In the genomic region with DNA sequence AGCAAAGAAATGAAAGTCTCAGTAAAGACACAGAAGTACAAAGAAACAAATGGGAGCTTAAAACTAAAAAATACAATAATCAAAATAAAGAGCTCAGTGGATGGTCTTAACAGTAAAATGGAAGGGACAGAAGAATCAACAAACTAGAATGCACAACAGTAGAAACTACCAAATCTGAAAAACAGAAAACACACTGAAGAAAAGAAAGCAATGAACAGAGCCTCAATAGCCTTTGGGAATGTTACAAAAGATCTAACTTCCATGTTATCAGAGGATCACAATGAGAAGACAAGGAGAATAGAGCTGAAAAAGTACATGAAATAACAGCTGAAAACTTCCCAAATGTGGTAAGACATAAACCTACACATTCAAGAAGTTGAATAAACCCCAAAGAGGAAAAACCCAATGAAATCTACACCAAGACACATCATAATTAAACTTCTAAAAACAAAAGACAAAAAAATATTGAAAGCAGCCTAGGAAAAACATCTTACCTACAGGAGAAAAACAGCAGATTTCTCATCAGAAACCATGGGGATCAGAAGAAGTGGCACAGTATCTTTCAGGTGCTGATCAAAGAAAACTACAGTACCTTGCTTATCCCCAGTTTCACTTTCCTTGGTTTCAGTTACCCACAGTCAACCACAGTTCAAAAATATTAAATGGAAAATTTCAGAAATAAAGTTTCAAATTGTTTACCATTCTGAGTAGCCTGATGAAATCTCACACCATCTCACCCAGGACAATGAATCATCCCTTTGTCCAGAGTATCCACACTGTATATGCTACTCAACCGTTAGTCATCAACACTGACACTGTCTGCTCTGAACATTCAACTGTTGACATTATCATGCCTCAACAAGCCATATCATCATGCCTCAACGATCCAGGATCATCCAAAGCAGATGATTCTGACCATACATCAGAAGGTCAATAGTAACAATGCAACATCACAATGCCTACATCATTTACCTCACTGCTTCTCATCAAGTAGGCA, we compare ENCODE assay signal across 10 cellular contexts. TPM values are rescaled to one million over a fixed set of nuclear protein-coding genes. Genes with fewer than 3 reads are reported as not detected.
DNase-seq lines count a peak whose midpoint lies in the region; ATAC-seq, FAIRE-seq and TF ChIP-seq lines count a peak whose summit lies in the region.
"Had no signal": no experiment of that assay in that cellular context is flagged by ENCODE, and none has a peak within 500 bp of the region (broad histone marks: within the 10 kb centered on the region; RNA-seq: fewer than 3 reads in every experiment).

No MANE protein-coding gene starts in this region.

- TF ChIP-seq POLR2A in sigmoid colon (IDR thresholded peaks at IDR 0.05) = no peak

- intact Hi-C loops in aorta (cut with DNase I) = no loop called here
- intact Hi-C loops in sigmoid colon (cut with DNase I) = no loop called here

- no peak overlapping the region for H3K27ac ChIP-seq in aorta (ENCODE audit: low read depth in 1 of 2, low read length in 2 of 2)
- no peak overlapping the region for H3K27ac ChIP-seq in sigmoid colon
- H3K27ac ChIP-seq: 22Rv1 had no signal

- DNase-seq in NCI-H748 (lab: John Stamatoyannopoulos, UW; ENCODE audit: unreplicated experiment) (peak; percentile 17), NCI-H748 treated with DMSO at 0.1 percent for 48 hours (lab: John Stamatoyannopoulos, UW) (no peak), RCC 7860 (ENCODE audit: low spot score) (peak; percentile 94), renal cortical epithelial cell (ENCODE audit: low read depth) (peak; percentile 93), aorta (no peak), sigmoid colon (no peak)
- no peak for DNase-seq in effector memory CD8-positive, alpha-beta T cell
- DNase-seq: NCI-H2107 had no signal

- no peaks in the 10 kb centered on the region for H3K27me3 Mint-ChIP-seq in effector memory CD8-positive, alpha-beta T cell

- H3K36me3 ChIP-seq in aorta (ENCODE audit: control insufficient read depth in 1 of 2, insufficient read depth in 2 of 2, low read length in 1 of 2) (no peaks in the 10 kb centered on the region), sigmoid colon (no peaks in the 10 kb centered on the region)

- H3K27me3 ChIP-seq in aorta (ENCODE audit: control insufficient read depth in 1 of 2, insufficient read depth in 2 of 2, low read length in 1 of 2) (no peaks in the 10 kb centered on the region), sigmoid colon (no peaks in the 10 kb centered on the region)

- TF ChIP-seq CTCF in sigmoid colon (IDR thresholded peaks at IDR 0.05) = no peak

- WGBS in aorta, 2 donors = 86 to 92% methylated on average over 2 of the region's 2 CpGs
- 66 to 78% methylated on average over 2 of the region's 2 CpGs for WGBS in sigmoid colon, 2 donors

- peaks cover 5% of the 10 kb centered on the region for H3K36me3 Mint-ChIP-seq in effector memory CD8-positive, alpha-beta T cell (ENCODE audit: insufficient read depth)

- peak; percentile 98 for FAIRE-seq in RCC 7860 (lab: Jason Lieb, UNC)

- peaks cover 2 to 11% of the 10 kb centered on the region in 2 donors for H3K9me3 Mint-ChIP-seq in effector memory CD8-positive, alpha-beta T cell

- H3K9me3 ChIP-seq in aorta (ENCODE audit: control insufficient read depth, low read length) = no peaks in the 10 kb centered on the region
- H3K9me3 ChIP-seq in sigmoid colon = no peaks in the 10 kb centered on the region

- peaks cover 35 to 52% of the 10 kb centered on the region in 2 donors for H3K4me1 Mint-ChIP-seq in effector memory CD8-positive, alpha-beta T cell (ENCODE audit: low read depth in 2 of 2)

- H3K4me3 ChIP-seq in aorta (ENCODE audit: low read length in 2 of 2) (no peak overlapping the region), sigmoid colon (no peak overlapping the region)

- H3K4me1 ChIP-seq in aorta (ENCODE audit: control insufficient read depth in 1 of 2, insufficient read depth in 2 of 2, low read length in 2 of 2) (peaks cover 0 to 11% of the 10 kb centered on the region in 2 donors), sigmoid colon (peaks cover 0 to 7% (median under 1%) of the 10 kb centered on the region in 4 donors)

- TF ChIP-seq EP300 in sigmoid colon (IDR thresholded peaks at IDR 0.05) = no peak

- peak overlapping the region in 1 of 2 donors; percentile 48 for H3K4me3 Mint-ChIP-seq in effector memory CD8-positive, alpha-beta T cell

- peak overlapping the region; percentile 30 to 45 for H3K27ac Mint-ChIP-seq in effector memory CD8-positive, alpha-beta T cell

- ATAC-seq in effector memory CD8-positive, alpha-beta T cell (replicated peaks) = peak; percentile 79
- ATAC-seq in aorta (ENCODE audit: low FRiP score) (no peak), GM18873 (IDR thresholded peaks at IDR 0.05; ENCODE audit: low FRiP score, unreplicated experiment) (no peak)

RNA-seq across cellular contexts. Expression of gene RRAS2, which starts 22.2 kb away (rescaled TPM):
- total RNA-seq in renal cortical epithelial cell (323 and 364 TPM in 2 replicates), aorta (10 to 100 TPM; 24.5 to 46.7 TPM), sigmoid colon (10 to 100 TPM; 31.1 to 48.5 (median 40.4) TPM)
- polyA plus RNA-seq in aorta (10 to 100 TPM; 18.0 to 31.3 TPM), sigmoid colon (10 to 100 TPM; 15.5 to 27.3 (median 25.8) TPM)

Comparison
In these comparisons a context has a peak if more than half of its experiments do, and no peak if none do; other contexts are left out.
1. DNase-seq: peak in NCI-H748 (single experiment), RCC 7860 (single experiment) and renal cortical epithelial cell (single experiment); none in NCI-H748 treated with DMSO at 0.1 percent for 48 hours (single experiment), effector memory CD8-positive, alpha-beta T cell (0 of 3), aorta (0 of 2) and sigmoid colon (single experiment).